1 cellular context compared by ENCODE assay signal in genomic region chr13:50521191-50521590, GRCh38.
TF ChIP-seq lines count a peak whose summit lies in the region.

No MANE protein-coding gene starts in this region.

TF ChIP-seq in IMR-90, 13 proteins besides CTCF, POLR2A, EP300 and RAD21 (continued from another document):
- no peak for TF ChIP-seq USF2 (IDR thresholded peaks at IDR 0.05; ENCODE audit: low read depth, low read length)
- no peak for TF ChIP-seq RCOR1 (IDR thresholded peaks at IDR 0.05; ENCODE audit: insufficient replicate concordance, low read length)
- TF ChIP-seq MXI1 (IDR thresholded peaks at IDR 0.05; ENCODE audit: borderline replicate concordance, low read depth, low read length), result no peak
- TF ChIP-seq MAZ (IDR thresholded peaks at IDR 0.05; ENCODE audit: borderline replicate concordance, low read depth, low read length), result no peak
- TF ChIP-seq CHD1 (IDR thresholded peaks at IDR 0.05; ENCODE audit: low read depth, low read length), result no peak
- no peak for TF ChIP-seq MAFK (IDR thresholded peaks at IDR 0.05; ENCODE audit: low read depth, low read length)
